ENCODE assay signal across 8 cellular contexts in the genomic region with DNA sequence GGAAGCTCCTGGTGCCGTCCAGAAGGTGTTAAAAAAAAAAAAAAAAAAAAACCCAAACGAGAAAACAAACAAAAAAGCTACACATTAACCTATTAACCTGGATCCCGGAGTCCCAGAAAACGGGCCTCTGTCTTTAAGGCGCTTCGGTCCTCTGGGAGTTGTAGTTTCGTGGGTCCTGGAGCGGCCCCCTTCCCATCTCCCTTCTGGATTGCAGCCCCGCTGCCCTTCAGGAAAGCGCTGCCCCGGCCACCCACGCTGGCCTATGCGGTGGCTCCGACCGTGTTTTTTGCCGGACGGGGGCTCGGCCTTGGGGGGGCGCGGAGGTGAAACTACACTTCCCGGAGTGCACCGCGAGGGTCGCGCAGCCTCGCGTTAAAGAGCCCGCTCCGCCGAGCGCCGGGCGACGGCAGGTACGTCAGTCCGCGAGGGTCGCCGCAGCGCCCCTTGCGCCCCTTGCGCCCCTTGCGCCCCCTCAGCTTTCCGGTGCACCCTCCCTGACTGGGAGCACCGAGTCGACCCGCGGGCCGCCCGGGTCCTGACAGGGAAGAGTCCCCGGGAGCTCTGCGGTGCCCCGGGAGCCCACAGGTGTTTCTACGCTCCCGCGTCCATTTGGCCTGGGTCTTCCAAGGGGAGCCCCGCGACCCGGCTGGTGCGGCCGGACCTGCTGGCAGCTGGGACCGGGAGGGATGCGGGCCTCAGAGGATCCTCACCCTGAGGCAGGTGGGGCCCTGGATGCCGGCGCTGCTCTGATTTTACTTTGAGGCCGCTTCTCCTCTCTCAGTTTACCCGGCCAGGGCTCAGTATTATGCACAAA. TPM values are rescaled to one million over a fixed set of nuclear protein-coding genes. Genes with fewer than 3 reads are reported as not detected.
DNase-seq lines count a peak whose midpoint lies in the region; ATAC-seq, FAIRE-seq and TF ChIP-seq lines count a peak whose summit lies in the region.

A gene (plus strand): TSS at position 375 of the 814 bp plus-strand sequence. CDS start 8,596 bp downstream, outside the sequence.

- TF ChIP-seq EP300 in A549 (IDR thresholded peaks at IDR 0.05), result no peak

- no peaks in the 10 kb centered on the region for H3K9me3 ChIP-seq in A549
- no peaks in the 10 kb centered on the region for H3K9me3 ChIP-seq in ectodermal cell (ENCODE audit: control insufficient read depth, low read length)

- POLR2A ChIA-PET in A549 (lab: Yijun Ruan, JAX), result interaction anchor here (0.6 to 2.2 kb wide), 9 partner anchors 15 to 752 kb away, joined by 3 to 27 read pairs (median 5); a partner anchor contains a TSS
- POLR2A ChIA-PET in activated CD4-positive, alpha-beta memory T cell treated with anti-CD3 and anti-CD28 coated beads for 36 hours (lab: Charles Lee), result interaction anchor here (0.6 to 3.7 kb wide), 5 partner anchors 14 to 1286 kb away, joined by 4 to 11 read pairs (median 4); a partner anchor contains a TSS

- WGBS in A549 (ENCODE audit: missing lambda C conversion rate), result under 1% methylated on average over 33 of the region's 67 CpGs
- 1% methylated on average over 66 to 67 of the region's 67 CpGs for WGBS in ectodermal cell, 2 experiments

- CTCF ChIA-PET in A549 (lab: Yijun Ruan, JAX), result interaction anchor here (0.7 to 3.8 kb wide), 10 partner anchors 15 to 128 kb away, joined by 3 to 16 read pairs (median 4); no protein-coding TSS in a partner anchor
- CTCF ChIA-PET in activated CD4-positive, alpha-beta memory T cell treated with anti-CD3 and anti-CD28 coated beads for 36 hours (lab: Charles Lee), result interaction anchor here (0.6 to 2.6 kb wide), 8 partner anchors 10 to 168 kb away, joined by 3 to 7 read pairs (median 4); a partner anchor contains a TSS

- no peaks in the 10 kb centered on the region for H3K36me3 ChIP-seq in ectodermal cell (ENCODE audit: control insufficient read depth, insufficient read depth, low read length)

- H3K4me1 Mint-ChIP-seq in activated CD4-positive, alpha-beta memory T cell treated with anti-CD3 and anti-CD28 coated beads for 36 hours (ENCODE audit: low read depth), result peaks cover 12% of the 10 kb centered on the region

- peak within 1 kb of the TSS; percentile 85 for H3K4me3 Mint-ChIP-seq in activated CD4-positive, alpha-beta memory T cell treated with anti-CD3 and anti-CD28 coated beads for 36 hours

- peak; percentile 48 for TF ChIP-seq POLR2A in A549 (IDR thresholded peaks at IDR 0.05; ENCODE audit: low read length)

- no peaks in the 10 kb centered on the region for H3K27me3 ChIP-seq in ectodermal cell (ENCODE audit: control insufficient read depth, insufficient read depth, low read length, poor library complexity, severe bottlenecking)

- no peaks in the 10 kb centered on the region for H3K27me3 Mint-ChIP-seq in activated CD4-positive, alpha-beta memory T cell treated with anti-CD3 and anti-CD28 coated beads for 36 hours

- peak; percentile 13; the same call in 1 of the 3 replicates for TF ChIP-seq CTCF in A549 (IDR thresholded peaks at IDR 0.05)

- no peaks in the 10 kb centered on the region for H3K36me3 Mint-ChIP-seq in activated CD4-positive, alpha-beta memory T cell treated with anti-CD3 and anti-CD28 coated beads for 36 hours

- H3K4me3 ChIP-seq in A549, result peak within 1 kb of the TSS; percentile 80
- peak within 1 kb of the TSS; percentile 70 for H3K4me3 ChIP-seq in ectodermal cell (ENCODE audit: insufficient read depth, low read depth, low read length)

- H3K27ac ChIP-seq in A549 (peak within 1 kb of the TSS; percentile 96 to 97), ectodermal cell (ENCODE audit: insufficient read depth, low read depth, low read length, poor library complexity, severe bottlenecking) (peak within 1 kb of the TSS; percentile 92)

- peak; percentile 75 to 94 for DNase-seq in A549 (ENCODE audit: low read depth in 1 of 2, low spot score in 1 of 2)
- DNase-seq in NCI-H460 (ENCODE audit: extremely low read depth, low read depth), result peak; percentile 41
- DNase-seq in activated CD4-positive, alpha-beta memory T cell treated with anti-CD3 and anti-CD28 coated beads for 36 hours, result peak; percentile 69
- DNase-seq in lung microvascular endothelial cell (ENCODE audit: low read depth in 2 of 2), result peak; percentile 62 to 81
- peak in 2 of 3 donors; percentile 27 to 57 for DNase-seq in stimulated activated CD4-positive, alpha-beta T cell treated with anti-CD3 and anti-CD28 coated beads, TNF-alpha, amount 100 ng/mL, for 48 hours (ENCODE audit: low read depth in 3 of 3)

- peak within 1 kb of the TSS; percentile 95 for H3K4me2 ChIP-seq in A549

- no peak for FAIRE-seq in A549 (lab: Jason Lieb, UNC)

- H3K9me3 Mint-ChIP-seq in activated CD4-positive, alpha-beta memory T cell treated with anti-CD3 and anti-CD28 coated beads for 36 hours, result no peaks in the 10 kb centered on the region

- H3K4me1 ChIP-seq in A549 (peaks cover 12% of the 10 kb centered on the region; the same call in 2 of the 3 replicates), ectodermal cell (ENCODE audit: control insufficient read depth, insufficient read depth, low read length) (no peaks in the 10 kb centered on the region)

- 0 out of 5 replicates have a peak, but pooled peaks of 1 of the 2 experiments have one; percentile 29 for TF ChIP-seq RAD21 in A549 (conservative IDR thresholded peaks at IDR 0.05 in 1 of 2, IDR thresholded peaks at IDR 0.05 in 1 of 2)

- intact Hi-C loops in activated CD4-positive, alpha-beta memory T cell treated with anti-CD3 and anti-CD28 coated beads for 36 hours (cut with micrococcal nuclease), result loop anchor here (1.0 to 2.0 kb wide), 5 partner anchors 15 to 73 kb away; a partner anchor contains a TSS

- ATAC-seq in A549, result peak; percentile 94 to 96
- peak; percentile 90 for ATAC-seq in GM18511 (IDR thresholded peaks at IDR 0.05; ENCODE audit: unreplicated experiment)
- ATAC-seq in HG03039 (IDR thresholded peaks at IDR 0.05; ENCODE audit: unreplicated experiment), result peak; percentile 78

- peak within 1 kb of the TSS; percentile 67 for H3K27ac Mint-ChIP-seq in activated CD4-positive, alpha-beta memory T cell treated with anti-CD3 and anti-CD28 coated beads for 36 hours

TF ChIP-seq in A549, 52 proteins besides CTCF, POLR2A, EP300 and RAD21 (continues in another document):
- TF ChIP-seq SMC3 (IDR thresholded peaks at IDR 0.05) (peak; percentile 8; the same call in 1 of the 3 replicates), EHF (CRISPR knock-in tag; IDR thresholded peaks at IDR 0.05) (0 out of 2 replicates have a peak, but pooled peaks have one; percentile 75), JUNB (IDR thresholded peaks at IDR 0.05) (no peak), MYC (IDR thresholded peaks at IDR 0.05; ENCODE audit: borderline replicate concordance, low read length) (no peak), CEBPB (IDR thresholded peaks at IDR 0.05) (no peak)
- TF ChIP-seq, protein P1, sequence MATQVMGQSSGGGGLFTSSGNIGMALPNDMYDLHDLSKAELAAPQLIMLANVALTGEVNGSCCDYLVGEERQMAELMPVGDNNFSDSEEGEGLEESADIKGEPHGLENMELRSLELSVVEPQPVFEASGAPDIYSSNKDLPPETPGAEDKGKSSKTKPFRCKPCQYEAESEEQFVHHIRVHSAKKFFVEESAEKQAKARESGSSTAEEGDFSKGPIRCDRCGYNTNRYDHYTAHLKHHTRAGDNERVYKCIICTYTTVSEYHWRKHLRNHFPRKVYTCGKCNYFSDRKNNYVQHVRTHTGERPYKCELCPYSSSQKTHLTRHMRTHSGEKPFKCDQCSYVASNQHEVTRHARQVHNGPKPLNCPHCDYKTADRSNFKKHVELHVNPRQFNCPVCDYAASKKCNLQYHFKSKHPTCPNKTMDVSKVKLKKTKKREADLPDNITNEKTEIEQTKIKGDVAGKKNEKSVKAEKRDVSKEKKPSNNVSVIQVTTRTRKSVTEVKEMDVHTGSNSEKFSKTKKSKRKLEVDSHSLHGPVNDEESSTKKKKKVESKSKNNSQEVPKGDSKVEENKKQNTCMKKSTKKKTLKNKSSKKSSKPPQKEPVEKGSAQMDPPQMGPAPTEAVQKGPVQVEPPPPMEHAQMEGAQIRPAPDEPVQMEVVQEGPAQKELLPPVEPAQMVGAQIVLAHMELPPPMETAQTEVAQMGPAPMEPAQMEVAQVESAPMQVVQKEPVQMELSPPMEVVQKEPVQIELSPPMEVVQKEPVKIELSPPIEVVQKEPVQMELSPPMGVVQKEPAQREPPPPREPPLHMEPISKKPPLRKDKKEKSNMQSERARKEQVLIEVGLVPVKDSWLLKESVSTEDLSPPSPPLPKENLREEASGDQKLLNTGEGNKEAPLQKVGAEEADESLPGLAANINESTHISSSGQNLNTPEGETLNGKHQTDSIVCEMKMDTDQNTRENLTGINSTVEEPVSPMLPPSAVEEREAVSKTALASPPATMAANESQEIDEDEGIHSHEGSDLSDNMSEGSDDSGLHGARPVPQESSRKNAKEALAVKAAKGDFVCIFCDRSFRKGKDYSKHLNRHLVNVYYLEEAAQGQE (IDR thresholded peaks at IDR 0.05), result peak; percentile 58; the same call in 1 of the 2 replicates
- TF ChIP-seq, protein P2, sequence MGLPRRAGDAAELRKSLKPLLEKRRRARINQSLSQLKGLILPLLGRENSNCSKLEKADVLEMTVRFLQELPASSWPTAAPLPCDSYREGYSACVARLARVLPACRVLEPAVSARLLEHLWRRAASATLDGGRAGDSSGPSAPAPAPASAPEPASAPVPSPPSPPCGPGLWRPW (IDR thresholded peaks at IDR 0.05), result no peak
- TF ChIP-seq, protein P3, sequence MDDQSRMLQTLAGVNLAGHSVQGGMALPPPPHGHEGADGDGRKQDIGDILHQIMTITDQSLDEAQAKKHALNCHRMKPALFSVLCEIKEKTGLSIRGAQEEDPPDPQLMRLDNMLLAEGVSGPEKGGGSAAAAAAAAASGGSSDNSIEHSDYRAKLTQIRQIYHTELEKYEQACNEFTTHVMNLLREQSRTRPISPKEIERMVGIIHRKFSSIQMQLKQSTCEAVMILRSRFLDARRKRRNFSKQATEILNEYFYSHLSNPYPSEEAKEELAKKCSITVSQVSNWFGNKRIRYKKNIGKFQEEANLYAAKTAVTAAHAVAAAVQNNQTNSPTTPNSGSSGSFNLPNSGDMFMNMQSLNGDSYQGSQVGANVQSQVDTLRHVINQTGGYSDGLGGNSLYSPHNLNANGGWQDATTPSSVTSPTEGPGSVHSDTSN (IDR thresholded peaks at IDR 0.05), result no peak

RNA-seq across cellular contexts. Expression of the gene that starts here (rescaled TPM):
- polyA plus RNA-seq in A549 (2011; rRNA removed) (5.7 and 9.3 TPM in 2 replicates), A549 (2017; fragmentation: RNase III; extraction: RNeasy Plus Mini Kit Qiagen cat#74134 plus additional on column Dnase treatment) (6.0 to 7.7 TPM (median 6.8 TPM) in 3 replicates)
- 7.5 and 8.5 TPM in 2 replicates for polyA plus RNA-seq in A549 (2012; cell fraction: cytosol; rRNA removed)
- 42.5 and 53.1 TPM in 2 replicates for polyA plus RNA-seq in A549 (2012; cell fraction: nucleus; rRNA removed)
- 11.0 and 12.6 TPM in 2 replicates for polyA minus RNA-seq in A549 (2011; rRNA and poly(A)+ RNA removed)
- total RNA-seq in NCI-H460 (2014; rRNA removed; shearing (Covaris generic)), result 6.0 and 9.2 TPM in 2 replicates
- polyA plus RNA-seq in NCI-H460 (2014; cell fraction: nucleus; rRNA removed), result 46.9 and 60.8 TPM in 2 replicates
- 10 to 100 TPM; 13.1 to 14.0 TPM for total RNA-seq in activated CD4-positive, alpha-beta memory T cell treated with anti-CD3 and anti-CD28 coated beads for 36 hours
- polyA plus RNA-seq in ectodermal cell (2013, experiment 1 of 4), result 8.4 TPM
- 7.1 TPM for polyA plus RNA-seq in ectodermal cell (2013, experiment 2 of 4)
- polyA plus RNA-seq in ectodermal cell (2013, experiment 3 of 4), result 5.4 TPM
- 8.5 TPM for polyA plus RNA-seq in ectodermal cell (2013, experiment 4 of 4)
- 6.8 and 9.7 TPM in 2 replicates for total RNA-seq in lung microvascular endothelial cell

Comparison
In these comparisons a context has a peak if more than half of its experiments do, and no peak if none do; other contexts are left out.
1. Peak in every context shown above with its lines: DNase-seq, ATAC-seq, H3K4me3 ChIP-seq and H3K27ac ChIP-seq.